In the genomic region with DNA sequence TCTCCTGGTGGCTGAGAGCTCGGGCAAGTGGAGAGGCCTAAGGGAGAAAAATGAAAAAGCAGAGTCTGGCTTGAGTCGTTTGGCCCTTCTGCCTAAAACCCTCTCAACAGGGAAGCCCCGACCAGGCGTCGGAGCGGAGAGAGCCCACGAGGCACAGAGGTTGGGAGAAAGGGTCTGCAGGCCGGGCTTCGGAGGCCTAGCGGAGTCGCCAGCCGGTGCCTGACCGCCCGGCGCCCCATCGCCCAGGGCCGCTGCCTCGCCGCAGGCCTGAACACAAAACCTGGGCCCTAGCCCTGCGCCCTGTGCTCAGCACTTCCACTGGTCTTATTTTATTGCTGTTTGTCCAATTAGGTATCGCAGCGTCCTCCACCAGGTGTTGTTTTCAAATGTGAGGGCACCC, we compare ENCODE assay signal across 6 cellular contexts.
A peak's percentile ranks its signal among the peaks of the same experiment; 100 is the strongest.
DNase-seq lines count a peak whose midpoint lies in the region; ATAC-seq and FAIRE-seq lines count a peak whose summit lies in the region.
"Not testable (repeated sequence)": the region's sequence is repeated elsewhere in the genome, so short reads cannot be mapped to it uniquely, and the experiment has no call there.

No MANE protein-coding gene starts in this region.

- H3K27me3 Mint-ChIP-seq in T-cell; activated CD4-positive, alpha-beta T cell treated with anti-CD3 and anti-CD28 coated beads, Interleukin-2, amount 10 ng/mL, durations not matched to agents 24 days and 14 days; immature natural killer cell (ENCODE audit: low read depth in 3 of 3); naive thymus-derived CD4-positive, alpha-beta T cell: not testable (repeated sequence)

- H3K9me3 Mint-ChIP-seq in T-cell; activated CD4-positive, alpha-beta T cell treated with anti-CD3 and anti-CD28 coated beads, Interleukin-2, amount 10 ng/mL, durations not matched to agents 24 days and 14 days: not testable (repeated sequence)
- H3K9me3 Mint-ChIP-seq in immature natural killer cell: peaks cover 0 to 71% (median 23%) of the 10 kb centered on the region in 6 donors
- H3K9me3 Mint-ChIP-seq in naive thymus-derived CD4-positive, alpha-beta T cell: peaks cover 0 to 39% (median 4%) of the 10 kb centered on the region in 11 donors

- H3K27ac Mint-ChIP-seq in T-cell (peak overlapping the region; percentile 37 to 49), immature natural killer cell (peak overlapping the region in 4 of 6 donors; percentile 12 to 80 (median 58))
- H3K27ac Mint-ChIP-seq in activated CD4-positive, alpha-beta T cell treated with anti-CD3 and anti-CD28 coated beads, Interleukin-2, amount 10 ng/mL, durations not matched to agents 24 days and 14 days: not testable (repeated sequence)
- H3K27ac Mint-ChIP-seq in naive thymus-derived CD4-positive, alpha-beta T cell: peak overlapping the region in 6 of 9 donors; percentile 1 to 82 (median 28)

- intact Hi-C loops in activated CD4-positive, alpha-beta T cell treated with anti-CD3 and anti-CD28 coated beads, Interleukin-2, amount 10 ng/mL, durations not matched to agents 24 days and 14 days (cut with micrococcal nuclease): not testable (repeated sequence)
- intact Hi-C loops in naive thymus-derived CD4-positive, alpha-beta T cell (cut with micrococcal nuclease): loop anchor here in 1 of 2 donors (10.0 kb wide), 2 partner anchors 983 to 1227 kb away; a partner anchor contains a TSS

- not testable (repeated sequence) for H3K4me3 Mint-ChIP-seq in T-cell; naive thymus-derived CD4-positive, alpha-beta T cell
- peak overlapping the region; percentile 11 for H3K4me3 Mint-ChIP-seq in activated CD4-positive, alpha-beta T cell treated with anti-CD3 and anti-CD28 coated beads, Interleukin-2, amount 10 ng/mL, durations not matched to agents 24 days and 14 days
- peak overlapping the region in 1 of 5 donors; percentile 43 for H3K4me3 Mint-ChIP-seq in immature natural killer cell

- not testable (repeated sequence) for H3K4me1 ChIP-seq in naive thymus-derived CD4-positive, alpha-beta T cell (ENCODE audit: control insufficient read depth in 2 of 2, insufficient read depth in 2 of 2, low read length in 2 of 2); small intestine (ENCODE audit: control insufficient read depth in 2 of 2, insufficient read depth in 1 of 2, low read depth in 1 of 2, low read length in 1 of 2)

- not testable (repeated sequence) for H3K9me3 ChIP-seq in naive thymus-derived CD4-positive, alpha-beta T cell (ENCODE audit: control insufficient read depth in 2 of 3, low read length in 3 of 3); small intestine (ENCODE audit: control insufficient read depth, low read depth)

- DNase-seq in ELF-1 (ENCODE audit: low read depth, low spot score) (peak; percentile 18), small intestine (peak; percentile 47)
- not testable (repeated sequence) for DNase-seq in T-cell; activated CD4-positive, alpha-beta T cell treated with anti-CD3 and anti-CD28 coated beads, Interleukin-2, amount 10 ng/mL, durations not matched to agents 24 days and 14 days; immature natural killer cell; naive thymus-derived CD4-positive, alpha-beta T cell

- peaks cover 15 to 43% (median 39%) of the 10 kb centered on the region in 3 donors for H3K4me1 Mint-ChIP-seq in T-cell
- peaks cover 38% of the 10 kb centered on the region for H3K4me1 Mint-ChIP-seq in activated CD4-positive, alpha-beta T cell treated with anti-CD3 and anti-CD28 coated beads, Interleukin-2, amount 10 ng/mL, durations not matched to agents 24 days and 14 days
- peaks cover 26 to 70% of the 10 kb centered on the region in 2 donors for H3K4me1 Mint-ChIP-seq in immature natural killer cell
- peaks cover 0 to 56% (median 20%) of the 10 kb centered on the region in 7 donors for H3K4me1 Mint-ChIP-seq in naive thymus-derived CD4-positive, alpha-beta T cell

- H3K27me3 ChIP-seq in naive thymus-derived CD4-positive, alpha-beta T cell (ENCODE audit: control insufficient read depth in 2 of 2, insufficient read depth in 2 of 2, low read length in 2 of 2); small intestine (ENCODE audit: control insufficient read depth in 2 of 2, insufficient read depth in 2 of 2, low read length in 2 of 2): not testable (repeated sequence)

- not testable (repeated sequence) for H3K27ac ChIP-seq in naive thymus-derived CD4-positive, alpha-beta T cell (ENCODE audit: low read depth, low read length)
- peak overlapping the region in 1 of 2 donors; percentile 50 for H3K27ac ChIP-seq in small intestine (ENCODE audit: low read depth in 1 of 2, low read length in 1 of 2)

- CTCF ChIA-PET in T-cell (lab: Charles Lee); naive thymus-derived CD4-positive, alpha-beta T cell (lab: Charles Lee): not testable (repeated sequence)

- not testable (repeated sequence) for H3K4me3 ChIP-seq in naive thymus-derived CD4-positive, alpha-beta T cell (ENCODE audit: low read length); small intestine (ENCODE audit: low read depth in 1 of 2, low read length in 2 of 2)

- not testable (repeated sequence) for H3K36me3 Mint-ChIP-seq in T-cell; activated CD4-positive, alpha-beta T cell treated with anti-CD3 and anti-CD28 coated beads, Interleukin-2, amount 10 ng/mL, durations not matched to agents 24 days and 14 days (ENCODE audit: low read depth); immature natural killer cell
- peaks cover 0 to 13% (median 0%) of the 10 kb centered on the region in 5 donors for H3K36me3 Mint-ChIP-seq in naive thymus-derived CD4-positive, alpha-beta T cell

- 65 to 83% (median 76%) methylated on average over 22 of the region's 22 CpGs for WGBS in small intestine, 3 donors

- FAIRE-seq in small intestine (lab: Jason Lieb, UNC): not testable (repeated sequence)

- POLR2A ChIA-PET in T-cell (lab: Charles Lee); naive thymus-derived CD4-positive, alpha-beta T cell (lab: Charles Lee): not testable (repeated sequence)

- not testable (repeated sequence) for H3K36me3 ChIP-seq in naive thymus-derived CD4-positive, alpha-beta T cell (ENCODE audit: control insufficient read depth in 2 of 3, insufficient read depth in 3 of 3, low read length in 3 of 3); small intestine (ENCODE audit: control insufficient read depth in 2 of 2, insufficient read depth in 2 of 2, low read length in 2 of 2)

- ATAC-seq in T-cell (replicated peaks in 1 of 4); naive thymus-derived CD4-positive, alpha-beta T cell: not testable (repeated sequence)
